Comparison of ENCODE assay signal across 8 cellular contexts in the genomic region with DNA sequence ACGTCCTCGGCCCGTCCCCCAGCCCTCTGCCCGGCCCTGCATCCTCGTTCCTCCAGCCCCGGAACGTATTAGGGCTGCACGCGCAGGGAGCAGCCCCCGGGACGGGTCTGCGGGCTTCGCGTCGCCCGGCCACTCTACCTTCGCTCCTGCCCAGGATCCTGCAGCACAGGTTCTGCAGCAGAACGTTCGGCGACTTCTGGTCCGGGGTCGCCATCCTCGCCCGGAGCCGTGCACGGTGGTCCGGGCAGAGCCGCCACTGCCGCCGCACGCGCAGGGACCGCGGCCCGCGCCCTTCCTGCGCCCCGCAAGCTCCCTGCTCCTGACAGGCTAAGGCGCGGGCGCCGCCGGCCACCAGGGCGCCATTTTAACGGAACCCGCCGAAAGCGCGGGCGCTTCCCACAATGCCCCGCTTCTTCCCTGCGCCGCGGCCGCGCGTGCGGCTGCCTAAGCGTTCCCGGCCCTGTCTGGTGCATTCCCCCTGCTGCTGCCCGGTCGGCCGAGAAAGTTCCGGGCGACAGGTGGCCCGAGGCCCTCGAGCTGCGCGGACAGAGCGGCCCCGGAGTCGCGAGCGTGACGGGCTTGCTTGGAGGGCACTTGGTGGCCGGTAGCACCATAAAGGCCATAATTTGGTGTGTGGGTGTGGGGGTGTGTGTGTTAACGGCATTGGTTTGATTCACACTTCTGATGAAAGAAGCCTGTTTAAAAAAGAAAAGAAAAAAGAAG. TPM values are rescaled to one million over a fixed set of nuclear protein-coding genes. Genes with fewer than 3 reads are reported as not detected.
DNase-seq lines count a peak whose midpoint lies in the region; ATAC-seq and TF ChIP-seq lines count a peak whose summit lies in the region.

Gene TUBGCP3 (minus strand): TSS at position 387 of the 723 bp plus-strand sequence. CDS start 173 bp downstream, at position 214.

- TF ChIP-seq CTCF in GM10248 (IDR thresholded peaks at IDR 0.05; ENCODE audit: control extremely low read depth, extremely low read depth, low read depth, missing control alignments) (no peak), SU-DHL-6 (IDR thresholded peaks at IDR 0.05; ENCODE audit: insufficient read depth, low read length, poor library complexity, severe bottlenecking) (no peak), parathyroid adenoma (IDR thresholded peaks at IDR 0.05) (no peak), thyroid gland (IDR thresholded peaks at IDR 0.05) (peak in 2 of 6 experiments; percentile 19 to 28)

- peak within 1 kb of the TSS; percentile 90 for H3K27ac Mint-ChIP-seq in activated naive CD8-positive, alpha-beta T cell treated with anti-CD3 and anti-CD28 coated beads, Interleukin-2, amount 10 ng/mL, durations not matched to agents 7 days and 5 days

- H3K9me3 ChIP-seq in SU-DHL-6 (ENCODE audit: insufficient read depth, low read length) (no peaks in the 10 kb centered on the region), parathyroid adenoma (ENCODE audit: control insufficient read depth, low read length) (no peaks in the 10 kb centered on the region), thyroid gland (no peaks in the 10 kb centered on the region)

- no peaks in the 10 kb centered on the region; the same call in 1 of the 2 replicates for H3F3A ChIP-seq in SU-DHL-6 (ENCODE audit: insufficient read depth)

- peaks cover 50% of the 10 kb centered on the region for H3K79me2 ChIP-seq in SU-DHL-6 (ENCODE audit: insufficient read depth, low read length)
- H3K79me2 ChIP-seq in parathyroid adenoma: no peaks in the 10 kb centered on the region

- H2AFZ ChIP-seq in SU-DHL-6 (ENCODE audit: low read depth, low read length, severe bottlenecking) (peak within 1 kb of the TSS; percentile 94), parathyroid adenoma (peak within 1 kb of the TSS; percentile 97)

- peaks cover 28% of the 10 kb centered on the region for H3K4me1 Mint-ChIP-seq in activated naive CD8-positive, alpha-beta T cell treated with anti-CD3 and anti-CD28 coated beads, Interleukin-2, amount 10 ng/mL, durations not matched to agents 7 days and 5 days

- H3K36me3 ChIP-seq in SU-DHL-6 (ENCODE audit: low read length): no peaks in the 10 kb centered on the region
- no peaks in the 10 kb centered on the region for H3K36me3 ChIP-seq in parathyroid adenoma (ENCODE audit: control insufficient read depth, insufficient read depth, low read length)
- no peaks in the 10 kb centered on the region for H3K36me3 ChIP-seq in thyroid gland

- peak; percentile 86 for ATAC-seq in activated naive CD8-positive, alpha-beta T cell treated with anti-CD3 and anti-CD28 coated beads, Interleukin-2, amount 10 ng/mL, durations not matched to agents 7 days and 5 days (ENCODE audit: low read depth)
- peak; percentile 97 for ATAC-seq in Right ventricle myocardium inferior

- WGBS in thyroid gland, 2 donors: 1% methylated on average over 15 to 19 of the region's 77 CpGs

- POLR2A ChIA-PET in GM10248 (lab: Yijun Ruan, JAX): no interaction called here
- POLR2A ChIA-PET in HEK293T (lab: Yijun Ruan, JAX): interaction anchor here (1.2 to 2.4 kb wide), 4 partner anchors 17 to 28 kb away, joined by 3 to 20 read pairs (median 4); no protein-coding TSS in a partner anchor
- POLR2A ChIA-PET in activated naive CD8-positive, alpha-beta T cell treated with anti-CD3 and anti-CD28 coated beads, Interleukin-2, amount 10 ng/mL, durations not matched to agents 7 days and 5 days (lab: Charles Lee): interaction anchor here (0.8 to 1.7 kb wide), 6 partner anchors 12 to 621 kb away, joined by 3 to 7 read pairs (median 3); partner anchors contain the start of gene PCID2

- no peaks in the 10 kb centered on the region for H3K27me3 Mint-ChIP-seq in activated naive CD8-positive, alpha-beta T cell treated with anti-CD3 and anti-CD28 coated beads, Interleukin-2, amount 10 ng/mL, durations not matched to agents 7 days and 5 days

- H3K4me2 ChIP-seq in SU-DHL-6 (ENCODE audit: low read depth, low read length, poor library complexity, severe bottlenecking) (peak within 1 kb of the TSS; percentile 69), parathyroid adenoma (ENCODE audit: low read length) (peak within 1 kb of the TSS; percentile 81)

- no peaks in the 10 kb centered on the region for H3K9me2 ChIP-seq in SU-DHL-6 (replicated peaks; ENCODE audit: insufficient read depth, low read length)

- no peaks in the 10 kb centered on the region for H3K27me3 ChIP-seq in SU-DHL-6 (ENCODE audit: low read length)
- no peaks in the 10 kb centered on the region for H3K27me3 ChIP-seq in parathyroid adenoma (ENCODE audit: control insufficient read depth, insufficient read depth, low read length)
- H3K27me3 ChIP-seq in thyroid gland: no peaks in the 10 kb centered on the region

- peaks cover 7% of the 10 kb centered on the region for H3K36me3 Mint-ChIP-seq in activated naive CD8-positive, alpha-beta T cell treated with anti-CD3 and anti-CD28 coated beads, Interleukin-2, amount 10 ng/mL, durations not matched to agents 7 days and 5 days

- peak within 1 kb of the TSS; percentile 91 for H3K4me3 ChIP-seq in SU-DHL-6 (ENCODE audit: insufficient read depth, low read length, poor library complexity, severe bottlenecking)
- peak within 1 kb of the TSS; percentile 79 for H3K4me3 ChIP-seq in parathyroid adenoma (ENCODE audit: low read depth, low read length)
- H3K4me3 ChIP-seq in thyroid gland (replicated peaks in 1 of 3): peak within 1 kb of the TSS; percentile 81 to 90 (median 85)

- H3K9ac ChIP-seq in SU-DHL-6 (ENCODE audit: low read length): peak within 1 kb of the TSS; percentile 98
- H3K9ac ChIP-seq in parathyroid adenoma: peak within 1 kb of the TSS; percentile 84

- peak within 1 kb of the TSS; percentile 85 for H3K27ac ChIP-seq in SU-DHL-6 (ENCODE audit: low read depth, low read length)
- peak within 1 kb of the TSS; percentile 81 for H3K27ac ChIP-seq in parathyroid adenoma
- H3K27ac ChIP-seq in thyroid gland: peak within 1 kb of the TSS; percentile 90 to 93 (median 92)

- no peaks in the 10 kb centered on the region for H4K20me1 ChIP-seq in SU-DHL-6 (ENCODE audit: low read depth, low read length)

- CTCF ChIA-PET in GM10248 (lab: Yijun Ruan, JAX): interaction anchor here (0.9 to 4.2 kb wide), 4 partner anchors 10 to 19 kb away, joined by 3 to 24 read pairs (median 12); no protein-coding TSS in a partner anchor
- CTCF ChIA-PET in HEK293T (lab: Yijun Ruan, JAX): no interaction called here

- DNase-seq in GM10248 (ENCODE audit: extremely low spot score): peak; percentile 92
- DNase-seq in HEK293T (ENCODE audit: extremely low spot score): peak; percentile 69
- peak; percentile 88 for DNase-seq in NAMALWA (ENCODE audit: low spot score)
- DNase-seq in activated naive CD8-positive, alpha-beta T cell treated with anti-CD3 and anti-CD28 coated beads, Interleukin-2, amount 10 ng/mL, durations not matched to agents 7 days and 5 days: peak; percentile 86
- peak; percentile 94 for DNase-seq in Right ventricle myocardium inferior (ENCODE audit: missing footprints)
- DNase-seq in thyroid gland: peak; percentile 80 to 86

- H3K9me3 Mint-ChIP-seq in activated naive CD8-positive, alpha-beta T cell treated with anti-CD3 and anti-CD28 coated beads, Interleukin-2, amount 10 ng/mL, durations not matched to agents 7 days and 5 days: no peaks in the 10 kb centered on the region

- peak in 1 of 2 donors; percentile 52 for TF ChIP-seq POLR2A in thyroid gland (IDR thresholded peaks at IDR 0.05)

- peak within 1 kb of the TSS; percentile 99 for H3K4me3 Mint-ChIP-seq in activated naive CD8-positive, alpha-beta T cell treated with anti-CD3 and anti-CD28 coated beads, Interleukin-2, amount 10 ng/mL, durations not matched to agents 7 days and 5 days

- H3K4me1 ChIP-seq in parathyroid adenoma (no peaks in the 10 kb centered on the region), thyroid gland (peaks cover 0 to 9% of the 10 kb centered on the region in 2 donors)

- intact Hi-C loops in Right ventricle myocardium inferior (cut with DNase I) (no loop called here), thyroid gland (cut with DNase I) (no loop called here)

TF ChIP-seq in HEK293T, 16 proteins besides CTCF, POLR2A, EP300 and RAD21:
- TF ChIP-seq CTBP1 (IDR thresholded peaks at IDR 0.05; ENCODE audit: borderline replicate concordance) (peak; percentile 61; the same call in 1 of the 2 replicates), L3MBTL2 (conservative IDR thresholded peaks at IDR 0.05) (peak; percentile 98), FOXA1 (IDR thresholded peaks at IDR 0.05) (no peak)
TF ChIP-seq in HEK293T: peak in this region for 2.

RNA-seq across cellular contexts. Expression of gene TUBGCP3, which starts in this region (rescaled TPM):
- 10 to 100 TPM; 62.4 to 63.3 TPM for total RNA-seq in activated naive CD8-positive, alpha-beta T cell treated with anti-CD3 and anti-CD28 coated beads, Interleukin-2, amount 10 ng/mL, durations not matched to agents 7 days and 5 days
- total RNA-seq in Right ventricle myocardium inferior (16.4 TPM), thyroid gland (10 to 100 TPM; 27.4 to 49.1 (median 36.0) TPM)

Comparison
In these comparisons a context has a peak if more than half of its experiments do, and no peak if none do; other contexts are left out.
1. Peak in every context shown above with its lines: DNase-seq, ATAC-seq, H3K4me3 ChIP-seq and H3K27ac ChIP-seq.